Comparison of ENCODE assay signal across 9 cellular contexts in the genomic region with DNA sequence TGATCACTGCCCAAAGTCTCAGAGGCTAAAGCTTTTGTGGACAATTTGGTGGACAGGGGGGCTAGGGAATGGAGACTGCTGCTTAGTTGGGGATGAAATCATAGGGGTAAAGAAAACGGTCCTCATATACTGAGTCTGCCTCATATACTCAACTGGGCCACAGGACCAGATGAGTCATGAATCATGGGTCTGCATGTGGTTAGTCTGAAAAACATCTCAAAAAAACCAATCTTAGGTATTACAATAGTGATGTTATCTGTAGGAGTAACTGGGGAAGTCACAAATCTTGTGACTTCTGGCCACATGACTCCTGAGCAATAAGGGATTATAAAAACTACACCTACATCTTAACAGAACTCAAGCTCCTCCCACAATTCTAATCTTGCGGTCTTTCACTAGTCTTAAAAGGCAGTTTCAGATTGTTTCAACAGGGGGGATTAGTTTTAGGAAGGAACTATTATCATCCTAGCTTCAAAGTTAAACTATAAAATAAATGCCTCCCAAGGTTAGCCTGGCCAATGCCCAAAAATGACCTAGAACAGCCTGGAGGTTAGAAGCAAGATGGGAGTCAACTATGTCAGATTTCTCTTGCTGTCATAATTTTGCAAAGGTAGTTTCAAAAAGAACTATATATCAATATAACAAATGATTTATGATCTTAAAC. TPM values are rescaled to one million over a fixed set of nuclear protein-coding genes. Genes with fewer than 3 reads are reported as not detected.
DNase-seq lines count a peak whose midpoint lies in the region; ATAC-seq and TF ChIP-seq lines count a peak whose summit lies in the region.
"Had no signal": no experiment of that assay in that cellular context is flagged by ENCODE, and none has a peak within 500 bp of the region (broad histone marks: within the 10 kb centered on the region; RNA-seq: fewer than 3 reads in every experiment).

No MANE protein-coding gene starts in this region.

- no peak for TF ChIP-seq POLR2A in thyroid gland (IDR thresholded peaks at IDR 0.05)

- H3K36me3 Mint-ChIP-seq in memory B cell: peaks cover 11% of the 10 kb centered on the region

- H3K27ac Mint-ChIP-seq in memory B cell: no peak overlapping the region

- peaks cover 35% of the 10 kb centered on the region for H3K4me1 Mint-ChIP-seq in memory B cell

- H3K27me3 ChIP-seq in thyroid gland (no peaks in the 10 kb centered on the region), right atrium auricular region (no peaks in the 10 kb centered on the region)

- WGBS in thyroid gland, 2 donors: 91 to 97% methylated on average over 2 of the region's 2 CpGs

- peak; percentile 75 for ATAC-seq in HG02885 (IDR thresholded peaks at IDR 0.05; ENCODE audit: poor library complexity, unreplicated experiment)
- peak; percentile 58 for ATAC-seq in memory B cell (ENCODE audit: low read depth)

- no peak overlapping the region for H3K4me3 ChIP-seq in thyroid gland (replicated peaks in 1 of 3)
- H3K4me3 ChIP-seq in right atrium auricular region: no peak overlapping the region

- intact Hi-C loops in thyroid gland (cut with DNase I): no loop called here

- H3K4me1 ChIP-seq in thyroid gland (no peaks in the 10 kb centered on the region), right atrium auricular region (no peaks in the 10 kb centered on the region)

- no peaks in the 10 kb centered on the region for H3K27me3 Mint-ChIP-seq in memory B cell

- H3K27ac ChIP-seq in thyroid gland (no peak overlapping the region), right atrium auricular region (no peak overlapping the region)
- H3K27ac ChIP-seq: 22Rv1 had no signal

- H3K4me3 Mint-ChIP-seq in memory B cell: no peak overlapping the region

- TF ChIP-seq CTCF in thyroid gland (IDR thresholded peaks at IDR 0.05) (no peak), right atrium auricular region (IDR thresholded peaks at IDR 0.05) (no peak)

- no peaks in the 10 kb centered on the region for H3K9me3 ChIP-seq in thyroid gland
- no peaks in the 10 kb centered on the region for H3K9me3 ChIP-seq in right atrium auricular region

- no peaks in the 10 kb centered on the region for H3K9me3 Mint-ChIP-seq in memory B cell

- peak; percentile 11 for DNase-seq in NK-92 treated with Interleukin-12 subunit alpha and Interleukin-12 subunit beta, amount 100 ng/mL, for 24 hours (lab: John Stamatoyannopoulos, UW)
- DNase-seq in NK-92 (lab: John Stamatoyannopoulos, UW; ENCODE audit: unreplicated experiment): no peak
- DNase-seq in activated CD4-positive, alpha-beta T cell treated with anti-CD3 and anti-CD28 coated beads for 48 hours: peak; percentile 36
- no peak for DNase-seq in memory B cell (ENCODE audit: low spot score in 2 of 2)
- DNase-seq in thyroid gland: no peak
- DNase-seq in right atrium auricular region (ENCODE audit: low spot score): no peak
- no peak for DNase-seq in GOT3 (lab: John Stamatoyannopoulos, UW)

- H3K36me3 ChIP-seq in thyroid gland (no peaks in the 10 kb centered on the region), right atrium auricular region (no peaks in the 10 kb centered on the region)

RNA-seq across cellular contexts. Expression of a gene that starts 17.5 kb away (rescaled TPM):
- total RNA-seq in thyroid gland (10 to 100 TPM; 20.5 to 35.7 (median 24.1) TPM), right atrium auricular region (10 to 100 TPM in 1 of 2 donors, 1 to 10 TPM in 1; 6.4 to 11.7 TPM)

Comparison
In these comparisons a context has a peak if more than half of its experiments do, and no peak if none do; other contexts are left out.
1. DNase-seq: peak in NK-92 treated with Interleukin-12 subunit alpha and Interleukin-12 subunit beta, amount 100 ng/mL, for 24 hours (single experiment) and activated CD4-positive, alpha-beta T cell treated with anti-CD3 and anti-CD28 coated beads for 48 hours (single experiment); none in NK-92 (single experiment), memory B cell (0 of 2), thyroid gland (0 of 2), right atrium auricular region (single experiment) and GOT3 (single experiment).